In the genomic region with DNA sequence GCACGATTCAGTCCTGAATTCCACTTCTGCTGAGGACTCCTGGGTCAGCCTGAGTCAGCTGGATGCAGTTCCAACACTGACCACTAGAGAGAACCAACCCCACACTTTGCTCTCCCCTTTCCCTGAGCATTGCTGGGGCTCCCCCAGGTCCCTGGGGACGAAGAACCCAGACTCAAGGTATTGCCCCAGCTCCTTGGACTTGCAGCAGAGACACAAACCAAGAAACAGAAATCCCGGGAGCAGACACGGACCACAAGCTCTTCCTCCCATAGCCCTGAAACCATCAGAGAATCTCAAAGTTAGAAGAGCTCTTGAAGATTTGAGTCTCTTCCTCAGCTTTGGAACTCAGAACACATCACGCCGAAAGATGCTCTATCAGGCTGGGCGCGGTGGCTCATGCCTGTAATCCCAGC, we compare ENCODE assay signal across 8 cellular contexts. TPM values are rescaled to one million over a fixed set of nuclear protein-coding genes. Genes with fewer than 3 reads are reported as not detected.
DNase-seq lines count a peak whose midpoint lies in the region; TF ChIP-seq lines count a peak whose summit lies in the region.

No MANE protein-coding gene starts in this region.

- no peaks in the 10 kb centered on the region for H3K9me2 ChIP-seq in GM23248 (ENCODE audit: insufficient read depth)

- H4K20me1 ChIP-seq in GM23248 (ENCODE audit: insufficient read depth): no peaks in the 10 kb centered on the region

- H3K27me3 ChIP-seq in GM23248 (replicated peaks; ENCODE audit: insufficient read depth): peaks cover 13% of the 10 kb centered on the region; the same call in 1 of the 2 replicates

- H3K36me3 ChIP-seq in GM23248 (ENCODE audit: low read depth): no peaks in the 10 kb centered on the region

- H3K36me3 Mint-ChIP-seq in chondrocyte (ENCODE audit: low read depth): no peaks in the 10 kb centered on the region

- no peak overlapping the region for H3K27ac ChIP-seq in GM23248

- no peak overlapping the region for H3K4me2 ChIP-seq in GM23248 (ENCODE audit: unreplicated experiment)

- peaks cover 41% of the 10 kb centered on the region for H3K27me3 Mint-ChIP-seq in chondrocyte (ENCODE audit: low read depth)

- peak; percentile 66 for DNase-seq in EH (ENCODE audit: low read depth)
- DNase-seq in GM23248: peak; percentile 72
- DNase-seq in NCI-H1694 treated with DMSO at 0.1 percent for 48 hours (lab: John Stamatoyannopoulos, UW): peak; percentile 25
- peak; percentile 56 to 63 for DNase-seq in activated CD4-positive, alpha-beta T cell treated with anti-CD3 and anti-CD28 coated beads for 24 hours (ENCODE audit: low read depth in 2 of 2)
- peak; percentile 38 for DNase-seq in chondrocyte (ENCODE audit: low spot score)
- peak; percentile 57 to 73 for DNase-seq in lung microvascular endothelial cell (ENCODE audit: low read depth in 2 of 2)
- DNase-seq in stimulated activated CD8-positive, alpha-beta memory T cell treated with anti-CD3 and anti-CD28 coated beads, Interleukin-15, amount 100 ng/mL, for 48 hours (ENCODE audit: low read depth in 2 of 2): peak; percentile 42 to 47
- no peak for DNase-seq in KG1 (lab: John Stamatoyannopoulos, UW)

- WGBS in GM23248 (ENCODE audit: low coverage in 1 of 2, low lambda C conversion rate in 2 of 2, missing lambda C conversion rate in 2 of 2), 2 experiments: 19 to 25% methylated on average over 8 of the region's 8 CpGs

- peak overlapping the region; percentile 41 for H3K27ac Mint-ChIP-seq in chondrocyte (ENCODE audit: unreplicated experiment)

- H3K4me1 ChIP-seq in GM23248 (ENCODE audit: insufficient read depth): no peaks in the 10 kb centered on the region

- H3K9me3 ChIP-seq in GM23248 (ENCODE audit: low read depth): no peaks in the 10 kb centered on the region

- no peaks in the 10 kb centered on the region for H3K79me2 ChIP-seq in GM23248 (ENCODE audit: insufficient read depth)

- peaks cover 4% of the 10 kb centered on the region for H3K4me1 Mint-ChIP-seq in chondrocyte (ENCODE audit: low read depth)

- H3K4me3 ChIP-seq in GM23248: no peak overlapping the region

- no peaks in the 10 kb centered on the region for H3K9me3 Mint-ChIP-seq in chondrocyte (ENCODE audit: low read depth)

- no peak overlapping the region for H3K9ac ChIP-seq in GM23248

- H3F3A ChIP-seq in GM23248 (ENCODE audit: insufficient read depth): no peaks in the 10 kb centered on the region

- TF ChIP-seq CTCF in chondrocyte (IDR thresholded peaks at IDR 0.05): peak; percentile 90

- in situ Hi-C loops in GM23248 (cut with MboI): loop anchor here (25.0 kb wide), 1 partner anchor 368 kb away; no protein-coding TSS in a partner anchor

- no peak overlapping the region for H3K4me3 Mint-ChIP-seq in chondrocyte (ENCODE audit: unreplicated experiment)

- no peak overlapping the region for H2AFZ ChIP-seq in GM23248

RNA-seq across cellular contexts. Expression of a gene that starts 0.7 kb away (rescaled TPM):
- total RNA-seq in GM23248 (2014; rRNA removed; shearing (Covaris generic)): not detected in 2 replicates
- not detected in 2 replicates for polyA plus RNA-seq in GM23248 (2016; fragmentation: Nextera tagmentation; extraction: Ambion mirVana)
- total RNA-seq in chondrocyte: not detected in 3 replicates
- total RNA-seq in lung microvascular endothelial cell: not detected in 2 replicates

RNA-seq across cellular contexts. Expression of a gene that starts 8.3 kb away (rescaled TPM):
- total RNA-seq in GM23248 (2014; rRNA removed; shearing (Covaris generic)): not detected in 2 replicates
- not detected in 2 replicates for polyA plus RNA-seq in GM23248 (2016; fragmentation: Nextera tagmentation; extraction: Ambion mirVana)
- total RNA-seq in chondrocyte (0.68 TPM in 1 of 3 replicates, not detected in the others), lung microvascular endothelial cell (not detected in 2 replicates)

RNA-seq across cellular contexts. Expression of a gene that starts 12.8 kb away (rescaled TPM):
- total RNA-seq in GM23248 (2014; rRNA removed; shearing (Covaris generic)): not detected in 2 replicates
- not detected in 2 replicates for polyA plus RNA-seq in GM23248 (2016; fragmentation: Nextera tagmentation; extraction: Ambion mirVana)
- not detected in 3 replicates for total RNA-seq in chondrocyte
- total RNA-seq in lung microvascular endothelial cell: 1.5 TPM in 1 of 2 replicates, not detected in the other

RNA-seq across cellular contexts. Expression of a gene that starts 22.9 kb away (rescaled TPM):
- not detected in 2 replicates for total RNA-seq in GM23248 (2014; rRNA removed; shearing (Covaris generic))
- not detected in 2 replicates for polyA plus RNA-seq in GM23248 (2016; fragmentation: Nextera tagmentation; extraction: Ambion mirVana)
- 14.0 TPM in 1 of 3 replicates, not detected in the others for total RNA-seq in chondrocyte
- not detected in 2 replicates for total RNA-seq in lung microvascular endothelial cell

RNA-seq across cellular contexts. Expression of a gene that starts 37.6 kb away (rescaled TPM):
- not detected in 2 replicates for total RNA-seq in GM23248 (2014; rRNA removed; shearing (Covaris generic))
- not detected in 2 replicates for polyA plus RNA-seq in GM23248 (2016; fragmentation: Nextera tagmentation; extraction: Ambion mirVana)
- total RNA-seq in chondrocyte (not detected in 3 replicates), lung microvascular endothelial cell (not detected in 2 replicates)
